Comparison of ENCODE assay signal across 1 cellular context in the genomic region with DNA sequence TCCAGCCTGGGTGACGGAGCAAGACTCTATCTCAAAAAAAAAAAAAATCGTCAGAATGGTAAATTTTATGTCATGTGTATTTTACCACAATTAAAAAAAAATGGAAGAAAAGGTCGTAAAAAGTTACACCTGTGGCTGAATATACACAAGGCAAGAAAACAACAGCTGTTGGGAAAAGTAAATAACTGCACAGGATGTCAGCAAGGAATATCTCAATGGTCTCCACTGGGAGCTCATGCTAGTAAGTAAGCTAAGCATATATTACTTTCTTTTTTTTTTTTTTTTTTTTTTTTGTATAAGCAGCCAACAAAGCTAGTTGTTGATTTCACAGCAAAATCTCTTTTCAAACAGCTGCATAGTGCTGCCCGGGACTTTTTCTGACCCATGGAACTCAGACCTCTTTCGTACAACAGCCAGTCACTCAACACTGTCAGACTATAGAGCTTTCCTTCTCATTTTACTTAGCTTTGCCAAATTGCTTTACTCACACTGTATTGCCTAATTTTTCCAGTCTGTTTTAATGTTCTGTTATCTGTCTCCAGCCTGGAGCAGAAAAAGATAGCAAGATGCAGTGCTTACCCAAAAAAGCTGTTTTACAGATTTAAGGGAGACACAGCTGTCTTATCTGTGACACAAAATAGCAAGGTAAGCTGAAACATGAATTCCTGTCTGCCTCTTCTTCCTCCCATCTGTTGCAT.
A peak's percentile ranks its signal among the peaks of the same experiment; 100 is the strongest.
TF ChIP-seq lines count a peak whose summit lies in the region.

No MANE protein-coding gene starts in this region.

TF ChIP-seq in K562, 482 proteins besides CTCF, POLR2A, EP300 and RAD21 (continued from another document):
- no peak for TF ChIP-seq ZNF217 (CRISPR knock-in tag; IDR thresholded peaks at IDR 0.05)
- no peak for TF ChIP-seq RBM15 (IDR thresholded peaks at IDR 0.05; ENCODE audit: insufficient read depth, low read length)
- TF ChIP-seq NBN (IDR thresholded peaks at IDR 0.05; ENCODE audit: low read depth), result no peak
- TF ChIP-seq MAFG (tag; conservative IDR thresholded peaks at IDR 0.05), result peak; percentile 54
- TF ChIP-seq HDAC2 (IDR thresholded peaks at IDR 0.05), result no peak
- 0 out of 4 replicates have a peak, but pooled peaks of 1 of the 2 experiments have one; percentile 43 for TF ChIP-seq RCOR1 (IDR thresholded peaks at IDR 0.05; ENCODE audit: borderline replicate concordance in 1 of 2, low read depth in 2 of 2, low read length in 2 of 2)
- TF ChIP-seq MCM3 (IDR thresholded peaks at IDR 0.05), result no peak
- TF ChIP-seq ZNF561 (CRISPR knock-in tag; conservative IDR thresholded peaks at IDR 0.05), result no peak
- TF ChIP-seq ETV1 (tag; conservative IDR thresholded peaks at IDR 0.05; ENCODE audit: low read depth), result no peak
- TF ChIP-seq ZNF311 (CRISPR knock-in tag; IDR thresholded peaks at IDR 0.05), result no peak
- no peak for TF ChIP-seq POU5F1 (IDR thresholded peaks at IDR 0.05; ENCODE audit: borderline replicate concordance, low read depth, low read length, partially characterized antibody)
- TF ChIP-seq ZNF436 (CRISPR knock-in tag; IDR thresholded peaks at IDR 0.05), result no peak
- no peak for TF ChIP-seq ID3 (CRISPR knock-in tag; IDR thresholded peaks at IDR 0.05)
- no peak for TF ChIP-seq ID3 (tag; IDR thresholded peaks at IDR 0.05)
- 0 out of 4 replicates have a peak, but pooled peaks of 1 of the 2 experiments have one; percentile 19 for TF ChIP-seq TRIM24 (IDR thresholded peaks at IDR 0.05)
- TF ChIP-seq RFX5 (IDR thresholded peaks at IDR 0.05; ENCODE audit: low read depth, low read length), result no peak
- TF ChIP-seq ZNF778 (CRISPR knock-in tag; IDR thresholded peaks at IDR 0.05), result no peak
- TF ChIP-seq ZNF586 (CRISPR knock-in tag; conservative IDR thresholded peaks at IDR 0.05), result no peak
- peak; percentile 41; the same call in 1 of the 2 replicates for TF ChIP-seq GATA2 (CRISPR knock-in tag; IDR thresholded peaks at IDR 0.05)
- no peak for TF ChIP-seq TBL1XR1 (IDR thresholded peaks at IDR 0.05; ENCODE audit: low read length in 2 of 2)
- TF ChIP-seq CBFA2T3 (IDR thresholded peaks at IDR 0.05), result peak; percentile 78
- TF ChIP-seq LCOR (CRISPR knock-in tag; IDR thresholded peaks at IDR 0.05), result peak; percentile 34; the same call in 1 of the 2 replicates
- no peak for TF ChIP-seq NFIC (IDR thresholded peaks at IDR 0.05)
- no peak for TF ChIP-seq HNRNPH1 (optimal IDR thresholded peaks at IDR 0.05; ENCODE audit: low read depth, low read length)
- no peak for TF ChIP-seq BHLHE40 (IDR thresholded peaks at IDR 0.05; ENCODE audit: low read length)
- no peak for TF ChIP-seq SMAD1 (IDR thresholded peaks at IDR 0.05; ENCODE audit: low read depth, low read length, partially characterized antibody)
- TF ChIP-seq KAT8 (IDR thresholded peaks at IDR 0.05; ENCODE audit: low read depth), result no peak
- TF ChIP-seq MTA2 (IDR thresholded peaks at IDR 0.05; ENCODE audit: low read depth), result no peak
- TF ChIP-seq HDAC1 (IDR thresholded peaks at IDR 0.05), result no peak
- TF ChIP-seq, protein P1, sequence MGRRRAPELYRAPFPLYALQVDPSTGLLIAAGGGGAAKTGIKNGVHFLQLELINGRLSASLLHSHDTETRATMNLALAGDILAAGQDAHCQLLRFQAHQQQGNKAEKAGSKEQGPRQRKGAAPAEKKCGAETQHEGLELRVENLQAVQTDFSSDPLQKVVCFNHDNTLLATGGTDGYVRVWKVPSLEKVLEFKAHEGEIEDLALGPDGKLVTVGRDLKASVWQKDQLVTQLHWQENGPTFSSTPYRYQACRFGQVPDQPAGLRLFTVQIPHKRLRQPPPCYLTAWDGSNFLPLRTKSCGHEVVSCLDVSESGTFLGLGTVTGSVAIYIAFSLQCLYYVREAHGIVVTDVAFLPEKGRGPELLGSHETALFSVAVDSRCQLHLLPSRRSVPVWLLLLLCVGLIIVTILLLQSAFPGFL (CRISPR knock-in tag; IDR thresholded peaks at IDR 0.05), result no peak
- TF ChIP-seq HIVEP1 (CRISPR knock-in tag; IDR thresholded peaks at IDR 0.05), result no peak
- TF ChIP-seq HDGF (IDR thresholded peaks at IDR 0.05), result no peak
- peak; percentile 62 for TF ChIP-seq CBFA2T2 (conservative IDR thresholded peaks at IDR 0.05)
- no peak for TF ChIP-seq NFE2 (IDR thresholded peaks at IDR 0.05; ENCODE audit: low read depth)
- no peak for TF ChIP-seq SMARCA5 (IDR thresholded peaks at IDR 0.05)
- no peak for TF ChIP-seq ZNF232 (CRISPR knock-in tag; IDR thresholded peaks at IDR 0.05)
- 0 out of 2 replicates have a peak, but pooled peaks have one; percentile 24 for TF ChIP-seq KLF16 (IDR thresholded peaks at IDR 0.05)
- TF ChIP-seq YBX1 (IDR thresholded peaks at IDR 0.05), result no peak
- no peak for TF ChIP-seq JUN (IDR thresholded peaks at IDR 0.05; ENCODE audit: borderline replicate concordance, low read depth, low read length)
- TF ChIP-seq JUN (CRISPR knock-in tag; IDR thresholded peaks at IDR 0.05; ENCODE audit: borderline replicate concordance), result no peak
- no peak for TF ChIP-seq NUFIP1 (IDR thresholded peaks at IDR 0.05; ENCODE audit: partially characterized antibody)
- TF ChIP-seq ZNF77 (CRISPR knock-in tag; IDR thresholded peaks at IDR 0.05), result no peak
- no peak for TF ChIP-seq RERE (CRISPR knock-in tag; IDR thresholded peaks at IDR 0.05; ENCODE audit: borderline replicate concordance)
- TF ChIP-seq, protein P2, sequence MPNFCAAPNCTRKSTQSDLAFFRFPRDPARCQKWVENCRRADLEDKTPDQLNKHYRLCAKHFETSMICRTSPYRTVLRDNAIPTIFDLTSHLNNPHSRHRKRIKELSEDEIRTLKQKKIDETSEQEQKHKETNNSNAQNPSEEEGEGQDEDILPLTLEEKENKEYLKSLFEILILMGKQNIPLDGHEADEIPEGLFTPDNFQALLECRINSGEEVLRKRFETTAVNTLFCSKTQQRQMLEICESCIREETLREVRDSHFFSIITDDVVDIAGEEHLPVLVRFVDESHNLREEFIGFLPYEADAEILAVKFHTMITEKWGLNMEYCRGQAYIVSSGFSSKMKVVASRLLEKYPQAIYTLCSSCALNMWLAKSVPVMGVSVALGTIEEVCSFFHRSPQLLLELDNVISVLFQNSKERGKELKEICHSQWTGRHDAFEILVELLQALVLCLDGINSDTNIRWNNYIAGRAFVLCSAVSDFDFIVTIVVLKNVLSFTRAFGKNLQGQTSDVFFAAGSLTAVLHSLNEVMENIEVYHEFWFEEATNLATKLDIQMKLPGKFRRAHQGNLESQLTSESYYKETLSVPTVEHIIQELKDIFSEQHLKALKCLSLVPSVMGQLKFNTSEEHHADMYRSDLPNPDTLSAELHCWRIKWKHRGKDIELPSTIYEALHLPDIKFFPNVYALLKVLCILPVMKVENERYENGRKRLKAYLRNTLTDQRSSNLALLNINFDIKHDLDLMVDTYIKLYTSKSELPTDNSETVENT (CRISPR knock-in tag; IDR thresholded peaks at IDR 0.05), result no peak
- no peak for TF ChIP-seq SIN3B (IDR thresholded peaks at IDR 0.05; ENCODE audit: low read depth)
- peak; percentile 49; the same call in 1 of the 2 replicates for TF ChIP-seq CEBPG (CRISPR knock-in tag; IDR thresholded peaks at IDR 0.05)
- TF ChIP-seq CEBPG (tag; conservative IDR thresholded peaks at IDR 0.05 in 1 of 2, IDR thresholded peaks at IDR 0.05 in 1 of 2), result peak; percentile 28 to 37; a peak in 3 of 4 replicates
- no peak for TF ChIP-seq RUNX1 (IDR thresholded peaks at IDR 0.05; ENCODE audit: low read depth)
- TF ChIP-seq CBFB (CRISPR knock-in tag; IDR thresholded peaks at IDR 0.05), result no peak
- TF ChIP-seq LEF1 (IDR thresholded peaks at IDR 0.05), result no peak
- TF ChIP-seq, protein P3, sequence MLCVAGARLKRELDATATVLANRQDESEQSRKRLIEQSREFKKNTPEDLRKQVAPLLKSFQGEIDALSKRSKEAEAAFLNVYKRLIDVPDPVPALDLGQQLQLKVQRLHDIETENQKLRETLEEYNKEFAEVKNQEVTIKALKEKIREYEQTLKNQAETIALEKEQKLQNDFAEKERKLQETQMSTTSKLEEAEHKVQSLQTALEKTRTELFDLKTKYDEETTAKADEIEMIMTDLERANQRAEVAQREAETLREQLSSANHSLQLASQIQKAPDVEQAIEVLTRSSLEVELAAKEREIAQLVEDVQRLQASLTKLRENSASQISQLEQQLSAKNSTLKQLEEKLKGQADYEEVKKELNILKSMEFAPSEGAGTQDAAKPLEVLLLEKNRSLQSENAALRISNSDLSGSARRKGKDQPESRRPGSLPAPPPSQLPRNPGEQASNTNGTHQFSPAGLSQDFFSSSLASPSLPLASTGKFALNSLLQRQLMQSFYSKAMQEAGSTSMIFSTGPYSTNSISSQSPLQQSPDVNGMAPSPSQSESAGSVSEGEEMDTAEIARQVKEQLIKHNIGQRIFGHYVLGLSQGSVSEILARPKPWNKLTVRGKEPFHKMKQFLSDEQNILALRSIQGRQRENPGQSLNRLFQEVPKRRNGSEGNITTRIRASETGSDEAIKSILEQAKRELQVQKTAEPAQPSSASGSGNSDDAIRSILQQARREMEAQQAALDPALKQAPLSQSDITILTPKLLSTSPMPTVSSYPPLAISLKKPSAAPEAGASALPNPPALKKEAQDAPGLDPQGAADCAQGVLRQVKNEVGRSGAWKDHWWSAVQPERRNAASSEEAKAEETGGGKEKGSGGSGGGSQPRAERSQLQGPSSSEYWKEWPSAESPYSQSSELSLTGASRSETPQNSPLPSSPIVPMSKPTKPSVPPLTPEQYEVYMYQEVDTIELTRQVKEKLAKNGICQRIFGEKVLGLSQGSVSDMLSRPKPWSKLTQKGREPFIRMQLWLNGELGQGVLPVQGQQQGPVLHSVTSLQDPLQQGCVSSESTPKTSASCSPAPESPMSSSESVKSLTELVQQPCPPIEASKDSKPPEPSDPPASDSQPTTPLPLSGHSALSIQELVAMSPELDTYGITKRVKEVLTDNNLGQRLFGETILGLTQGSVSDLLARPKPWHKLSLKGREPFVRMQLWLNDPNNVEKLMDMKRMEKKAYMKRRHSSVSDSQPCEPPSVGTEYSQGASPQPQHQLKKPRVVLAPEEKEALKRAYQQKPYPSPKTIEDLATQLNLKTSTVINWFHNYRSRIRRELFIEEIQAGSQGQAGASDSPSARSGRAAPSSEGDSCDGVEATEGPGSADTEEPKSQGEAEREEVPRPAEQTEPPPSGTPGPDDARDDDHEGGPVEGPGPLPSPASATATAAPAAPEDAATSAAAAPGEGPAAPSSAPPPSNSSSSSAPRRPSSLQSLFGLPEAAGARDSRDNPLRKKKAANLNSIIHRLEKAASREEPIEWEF (CRISPR knock-in tag; IDR thresholded peaks at IDR 0.05), result no peak
- no peak for TF ChIP-seq FUS (optimal IDR thresholded peaks at IDR 0.05; ENCODE audit: low read depth, low read length)
